1 cellular context compared by ENCODE assay signal in genomic region chr1:37922767-37923550, GRCh38.
A peak's percentile ranks its signal among the peaks of the same experiment; 100 is the strongest.
TF ChIP-seq lines count a peak whose summit lies in the region.

No MANE protein-coding gene starts in this region.

TF ChIP-seq in GM12878, 131 proteins besides CTCF, POLR2A, EP300 and RAD21 (continued from another document):
- TF ChIP-seq MLLT1 (IDR thresholded peaks at IDR 0.05) (peak; percentile 58; the same call in 1 of the 2 replicates), ZBED1 (IDR thresholded peaks at IDR 0.05; ENCODE audit: borderline replicate concordance) (no peak), ZNF274 (IDR thresholded peaks at IDR 0.05; ENCODE audit: insufficient read depth, insufficient read length) (no peak), IKZF1 (conservative IDR thresholded peaks at IDR 0.05) (peak; percentile 85), YY1 (IDR thresholded peaks at IDR 0.05; ENCODE audit: low read depth, low read length) (no peak), SMAD1 (IDR thresholded peaks at IDR 0.05; ENCODE audit: low read depth, partially characterized antibody) (no peak), ZNF207 (IDR thresholded peaks at IDR 0.05; ENCODE audit: borderline replicate concordance) (no peak), IKZF2 (IDR thresholded peaks at IDR 0.05) (peak; percentile 89 to 90), SIN3A (IDR thresholded peaks at IDR 0.05; ENCODE audit: low read depth, low read length) (no peak), NRF1 (conservative IDR thresholded peaks at IDR 0.05; ENCODE audit: low read depth, low read length) (0 out of 2 replicates have a peak, but pooled peaks have one; percentile 29), ATF7 (IDR thresholded peaks at IDR 0.05; ENCODE audit: low read depth) (peak; percentile 76), RCOR1 (conservative IDR thresholded peaks at IDR 0.05; ENCODE audit: low read depth, low read length) (0 out of 2 replicates have a peak, but pooled peaks have one; percentile 56), TARDBP (IDR thresholded peaks at IDR 0.05; ENCODE audit: borderline replicate concordance) (no peak), NBN (IDR thresholded peaks at IDR 0.05) (peak; percentile 72; the same call in 1 of the 2 replicates), E2F4 (IDR thresholded peaks at IDR 0.05; ENCODE audit: low read depth, low read length) (no peak), TAF1 (IDR thresholded peaks at IDR 0.05; ENCODE audit: borderline replicate concordance, low read depth, low read length) (no peak), SUZ12 (IDR thresholded peaks at IDR 0.05; ENCODE audit: unreplicated experiment) (no peak), ASH2L (IDR thresholded peaks at IDR 0.05; ENCODE audit: borderline replicate concordance, low read depth) (no peak), ZNF384 (IDR thresholded peaks at IDR 0.05; ENCODE audit: borderline replicate concordance, low read depth, low read length) (no peak), STAT3 (IDR thresholded peaks at IDR 0.05; ENCODE audit: low read depth, low read length) (no peak), FOXK2 (IDR thresholded peaks at IDR 0.05) (no peak), SREBF1 (IDR thresholded peaks at IDR 0.05; ENCODE audit: low read length) (0 out of 2 replicates have a peak, but pooled peaks have one; percentile 15), POLR2AphosphoS5 (IDR thresholded peaks at IDR 0.05; ENCODE audit: low read length) (no peak), NKRF (conservative IDR thresholded peaks at IDR 0.05) (no peak), MXI1 (IDR thresholded peaks at IDR 0.05; ENCODE audit: low read depth, low read length) (peak; percentile 41; the same call in 1 of the 2 replicates), ZSCAN29 (IDR thresholded peaks at IDR 0.05) (no peak), EED (IDR thresholded peaks at IDR 0.05; ENCODE audit: low read depth) (peak; percentile 17; the same call in 1 of the 2 replicates), SRF (IDR thresholded peaks at IDR 0.05; ENCODE audit: low read depth in 2 of 2, low read length in 2 of 2) (no peak), BCL11A (IDR thresholded peaks at IDR 0.05; ENCODE audit: low read depth, low read length) (peak; percentile 40; the same call in 1 of the 2 replicates)
